Comparison of ENCODE assay signal across 20 cellular contexts in genomic region chr4:134948110-134948642, GRCh38.
DNase-seq lines count a peak whose midpoint lies in the region; ATAC-seq and TF ChIP-seq lines count a peak whose summit lies in the region.
"Had no signal": no experiment of that assay in that cellular context is flagged by ENCODE, and none has a peak within 500 bp of the region (broad histone marks: within the 10 kb centered on the region; RNA-seq: fewer than 3 reads in every experiment).

No MANE protein-coding gene starts in this region.

- H3K4me1 ChIP-seq in mesenchymal stem cell (ENCODE audit: control insufficient read depth, insufficient read depth, low read depth, low read length) (peaks cover 3% of the 10 kb centered on the region), spleen (no peaks in the 10 kb centered on the region), foreskin keratinocyte (no peaks in the 10 kb centered on the region)
- H3K4me1 ChIP-seq: BE2C; BLaER1 treated with 17β-estradiol and CSF1 and Interleukin-3, amounts not matched to agents 10 nM and 100 nM had no signal

- no peak overlapping the region for H2BK120ac ChIP-seq in mesenchymal stem cell (ENCODE audit: low read depth, low read length)

- no peaks in the 10 kb centered on the region for H3K9me3 ChIP-seq in mesenchymal stem cell (ENCODE audit: control insufficient read depth, low read length)
- H3K9me3 ChIP-seq in spleen: peaks cover 0 to 24% (median 2%) of the 10 kb centered on the region in 8 donors
- H3K9me3 ChIP-seq: BE2C had no signal

- no peak overlapping the region for H3K23ac ChIP-seq in mesenchymal stem cell (ENCODE audit: low read length in 2 of 2)

- peak overlapping the region in 1 of 2 experiments; percentile 65 for H3K14ac ChIP-seq in mesenchymal stem cell (ENCODE audit: low read length in 2 of 2)

- H3K4me3 ChIP-seq in mesenchymal stem cell (ENCODE audit: insufficient read depth in 1 of 2, low read depth in 1 of 2, low read length in 2 of 2) (no peak overlapping the region), spleen (no peak overlapping the region)
- H3K4me3 ChIP-seq: BLaER1 treated with 17β-estradiol and CSF1 and Interleukin-3, amounts not matched to agents 10 nM and 100 nM; GM12878; GM23338 had no signal

- H2AK5ac ChIP-seq in mesenchymal stem cell (ENCODE audit: low read length, severe bottlenecking): no peak overlapping the region

- TF ChIP-seq POLR2A in spleen (IDR thresholded peaks at IDR 0.05): no peak

- H4K8ac ChIP-seq in mesenchymal stem cell (ENCODE audit: low read length): no peak overlapping the region

- no peak overlapping the region for H2BK5ac ChIP-seq in mesenchymal stem cell (ENCODE audit: low read depth, low read length, poor library complexity, severe bottlenecking)

- ATAC-seq in foreskin keratinocyte (no peak), HG03108 (IDR thresholded peaks at IDR 0.05; ENCODE audit: unreplicated experiment) (no peak)
- ATAC-seq: GM12878, GM23338, HCT116 had no signal

- H3K27ac ChIP-seq in mesenchymal stem cell (ENCODE audit: low read length, poor library complexity, severe bottlenecking) (no peak overlapping the region), spleen (no peak overlapping the region), foreskin keratinocyte (no peak overlapping the region)
- H3K27ac ChIP-seq: 22Rv1; BLaER1 treated with 17β-estradiol and CSF1 and Interleukin-3, amounts not matched to agents 10 nM and 100 nM had no signal

- no peaks in the 10 kb centered on the region for H3K27me3 ChIP-seq in mesenchymal stem cell (ENCODE audit: control insufficient read depth in 1 of 2, insufficient read depth in 1 of 2, low read length in 2 of 2)
- H3K27me3 ChIP-seq in spleen (replicated peaks in 1 of 7): no peaks in the 10 kb centered on the region
- no peaks in the 10 kb centered on the region for H3K27me3 ChIP-seq in foreskin keratinocyte
- H3K27me3 ChIP-seq: BE2C; BLaER1 treated with 17β-estradiol and CSF1 and Interleukin-3, amounts not matched to agents 10 nM and 100 nM had no signal

- no peak overlapping the region for H2BK15ac ChIP-seq in mesenchymal stem cell (ENCODE audit: low read depth, poor library complexity, severe bottlenecking)

- WGBS in mesenchymal stem cell: 92% methylated on average over 22 of the region's 22 CpGs
- 87 to 95% (median 89%) methylated on average over 10 to 22 of the region's 22 CpGs for WGBS in spleen, 5 donors

- no peak overlapping the region for H2BK12ac ChIP-seq in mesenchymal stem cell (ENCODE audit: low read length in 2 of 2)

- H2AFZ ChIP-seq in mesenchymal stem cell (ENCODE audit: low read depth, low read length): no peak overlapping the region
- H2AFZ ChIP-seq: GM23338 had no signal

- no peak overlapping the region for H3K4ac ChIP-seq in mesenchymal stem cell (ENCODE audit: low read depth in 1 of 2, low read length in 2 of 2)

- H3K9ac ChIP-seq in mesenchymal stem cell (ENCODE audit: low read length): no peak overlapping the region
- H3K9ac ChIP-seq: BLaER1 treated with 17β-estradiol and CSF1 and Interleukin-3, amounts not matched to agents 10 nM and 100 nM had no signal

- no peak overlapping the region for H3K4me2 ChIP-seq in mesenchymal stem cell (ENCODE audit: low read length, poor library complexity, severe bottlenecking)
- H3K4me2 ChIP-seq: BLaER1 treated with 17β-estradiol and CSF1 and Interleukin-3, amounts not matched to agents 10 nM and 100 nM; GM23338 had no signal

- H4K91ac ChIP-seq in mesenchymal stem cell (ENCODE audit: low read length): peak overlapping the region; percentile 27

- H3K36me3 ChIP-seq in mesenchymal stem cell (ENCODE audit: control insufficient read depth in 1 of 2, insufficient read depth in 2 of 2, low read depth in 1 of 2, low read length in 2 of 2) (peaks cover 0 to 6% of the 10 kb centered on the region in 2 experiments), spleen (no peaks in the 10 kb centered on the region)
- H3K36me3 ChIP-seq: BE2C; BLaER1 treated with 17β-estradiol and CSF1 and Interleukin-3, amounts not matched to agents 10 nM and 100 nM had no signal

- DNase-seq in activated gamma-delta T cell (lab: John Stamatoyannopoulos, UW): peak; percentile 3
- no peak for DNase-seq in activated gamma-delta T cell treated with Interleukin-2 at 50 U/mL for 16 hours
- no peak for DNase-seq in mesenchymal stem cell
- peak; percentile 58 for DNase-seq in spleen
- DNase-seq in foreskin keratinocyte: no peak
- DNase-seq: AML-193; BE2C; CD4-positive, alpha-beta T cell; CD8-positive, alpha-beta memory T cell; DMS 273 treated with DMSO at 0.1 percent for 48 hours; DMS79; EL; GDM1; H9 had no signal

- TF ChIP-seq CTCF in spleen (IDR thresholded peaks at IDR 0.05 in 8 of 11, conservative IDR thresholded peaks at IDR 0.05 in 3 of 11): no peak
- no peak for TF ChIP-seq CTCF in foreskin keratinocyte (conservative IDR thresholded peaks at IDR 0.05)

- no peak overlapping the region for H3K18ac ChIP-seq in mesenchymal stem cell (ENCODE audit: low read depth in 1 of 2, low read length in 2 of 2)

- intact Hi-C loops in spleen (cut with DNase I; ENCODE audit: low total_unique reads): no loop called here

- H3K79me1 ChIP-seq in mesenchymal stem cell (replicated peaks; ENCODE audit: low read length, poor library complexity, severe bottlenecking): no peaks in the 10 kb centered on the region

Comparison
In these comparisons a context has a peak if more than half of its experiments do, and no peak if none do; other contexts are left out.
1. DNase-seq: peak in activated gamma-delta T cell (single experiment) and spleen (single experiment); none in activated gamma-delta T cell treated with Interleukin-2 at 50 U/mL for 16 hours (single experiment), mesenchymal stem cell (single experiment) and foreskin keratinocyte (0 of 2).